1 cellular context compared by ENCODE assay signal in genomic region chr7:47576031-47576908, GRCh38.
TF ChIP-seq lines count a peak whose summit lies in the region.

No MANE protein-coding gene starts in this region.

TF ChIP-seq in HepG2, 621 proteins besides CTCF, POLR2A, EP300 and RAD21 (continued from another document and continues in another):
- peak; percentile 21; the same call in 1 of the 2 replicates for TF ChIP-seq ZNF142 (CRISPR knock-in tag; IDR thresholded peaks at IDR 0.05)
- no peak for TF ChIP-seq ZBTB42 (CRISPR knock-in tag; IDR thresholded peaks at IDR 0.05)
- TF ChIP-seq HOXA3 (CRISPR knock-in tag; IDR thresholded peaks at IDR 0.05) = peak; percentile 82; the same call in 1 of the 2 replicates
- TF ChIP-seq KDM3A (CRISPR knock-in tag; IDR thresholded peaks at IDR 0.05; ENCODE audit: low read depth) = no peak
- TF ChIP-seq HIC2 (CRISPR knock-in tag; IDR thresholded peaks at IDR 0.05; ENCODE audit: low read depth) = peak; percentile 70
- TF ChIP-seq ATF5 (CRISPR knock-in tag; IDR thresholded peaks at IDR 0.05; ENCODE audit: low read depth) = no peak
- no peak for TF ChIP-seq ZNF691 (CRISPR knock-in tag; IDR thresholded peaks at IDR 0.05; ENCODE audit: borderline replicate concordance, low read depth)
- TF ChIP-seq ZNF878 (CRISPR knock-in tag; IDR thresholded peaks at IDR 0.05) = no peak
- no peak for TF ChIP-seq ZNF367 (CRISPR knock-in tag; IDR thresholded peaks at IDR 0.05; ENCODE audit: borderline replicate concordance)
- TF ChIP-seq CHD4 (IDR thresholded peaks at IDR 0.05; ENCODE audit: borderline replicate concordance, low read length) = no peak
- no peak for TF ChIP-seq TBP (CRISPR knock-in tag; IDR thresholded peaks at IDR 0.05)
- no peak for TF ChIP-seq RBM22 (optimal IDR thresholded peaks at IDR 0.05; ENCODE audit: low read length)
- TF ChIP-seq ZNF446 (CRISPR knock-in tag; IDR thresholded peaks at IDR 0.05) = no peak
- no peak for TF ChIP-seq HNRNPK (IDR thresholded peaks at IDR 0.05; ENCODE audit: low read depth, low read length, poor library complexity, severe bottlenecking)
- peak; percentile 45; the same call in 1 of the 2 replicates for TF ChIP-seq TFAP4 (IDR thresholded peaks at IDR 0.05; ENCODE audit: borderline replicate concordance, low read depth)
- 0 out of 2 replicates have a peak, but pooled peaks have one; percentile 56 for TF ChIP-seq MED13 (CRISPR knock-in tag; IDR thresholded peaks at IDR 0.05)
- no peak for TF ChIP-seq NCOA5 (CRISPR knock-in tag; IDR thresholded peaks at IDR 0.05)
- TF ChIP-seq DNMT1 (CRISPR knock-in tag; IDR thresholded peaks at IDR 0.05) = no peak
- no peak for TF ChIP-seq ZNF17 (CRISPR knock-in tag; IDR thresholded peaks at IDR 0.05)
- TF ChIP-seq MYPOP (CRISPR knock-in tag; IDR thresholded peaks at IDR 0.05) = 0 out of 2 replicates have a peak, but pooled peaks have one; percentile 17
- TF ChIP-seq ZBTB4 (CRISPR knock-in tag; IDR thresholded peaks at IDR 0.05; ENCODE audit: borderline replicate concordance) = peak; percentile 44; the same call in 1 of the 2 replicates
- no peak for TF ChIP-seq ZNF776 (CRISPR knock-in tag; IDR thresholded peaks at IDR 0.05)
- no peak for TF ChIP-seq KLF16 (CRISPR knock-in tag; IDR thresholded peaks at IDR 0.05)
- TF ChIP-seq NAIF1 (CRISPR knock-in tag; IDR thresholded peaks at IDR 0.05; ENCODE audit: borderline replicate concordance) = no peak
- TF ChIP-seq RARG (CRISPR knock-in tag; IDR thresholded peaks at IDR 0.05; ENCODE audit: low read depth) = no peak
- no peak for TF ChIP-seq IRF1 (CRISPR knock-in tag; IDR thresholded peaks at IDR 0.05; ENCODE audit: low read depth)
- TF ChIP-seq ZKSCAN5 (CRISPR knock-in tag; IDR thresholded peaks at IDR 0.05) = no peak
- TF ChIP-seq UBTF (CRISPR knock-in tag; IDR thresholded peaks at IDR 0.05) = peak; percentile 40
- peak; percentile 64; the same call in 1 of the 2 replicates for TF ChIP-seq TFE3 (CRISPR knock-in tag; IDR thresholded peaks at IDR 0.05)
- no peak for TF ChIP-seq FOXO4 (CRISPR knock-in tag; conservative IDR thresholded peaks at IDR 0.05)
- no peak for TF ChIP-seq ZNF557 (CRISPR knock-in tag; IDR thresholded peaks at IDR 0.05)
- no peak for TF ChIP-seq ZNF83 (CRISPR knock-in tag; IDR thresholded peaks at IDR 0.05; ENCODE audit: borderline replicate concordance)
- TF ChIP-seq ZNF674 (CRISPR knock-in tag; IDR thresholded peaks at IDR 0.05; ENCODE audit: low read depth) = no peak
